ENCODE assay signal across 10 cellular contexts in genomic region chr6:92122746-92123145, GRCh38.
DNase-seq lines count a peak whose midpoint lies in the region; ATAC-seq and TF ChIP-seq lines count a peak whose summit lies in the region.
"Had no signal": no experiment of that assay in that cellular context is flagged by ENCODE, and none has a peak within 500 bp of the region (broad histone marks: within the 10 kb centered on the region; RNA-seq: fewer than 3 reads in every experiment).

No MANE protein-coding gene starts in this region.

- ATAC-seq in HG02852 (IDR thresholded peaks at IDR 0.05; ENCODE audit: unreplicated experiment) (no peak), HG03175 (IDR thresholded peaks at IDR 0.05; ENCODE audit: unreplicated experiment) (no peak)
- ATAC-seq: left cardiac atrium had no signal

- H3K4me3 ChIP-seq in retinal pigment epithelial cell (ENCODE audit: low read length), result no peak overlapping the region

- TF ChIP-seq CTCF in retinal pigment epithelial cell (conservative IDR thresholded peaks at IDR 0.05; ENCODE audit: low read depth, low read length), result peak; percentile 63

- peak; percentile 47 for DNase-seq in NCI-H345 (lab: John Stamatoyannopoulos, UW)
- DNase-seq in NCI-H345 treated with DMSO at 0.1 percent for 48 hours (lab: John Stamatoyannopoulos, UW; ENCODE audit: unreplicated experiment), result no peak
- peak; percentile 4 for DNase-seq in NCI-H2196 (lab: John Stamatoyannopoulos, UW; ENCODE audit: unreplicated experiment)
- peak; percentile 35 to 56 for DNase-seq in dermis microvascular lymphatic vessel endothelial cell (ENCODE audit: low read depth in 2 of 2)
- no peak for DNase-seq in retinal pigment epithelial cell (ENCODE audit: low read depth)
- no peak for DNase-seq in A172 (ENCODE audit: low spot score)
- DNase-seq: activated CD4-positive, CD25-positive, alpha-beta regulatory T cell; left cardiac atrium had no signal

Comparison
In these comparisons a context has a peak if more than half of its experiments do, and no peak if none do; other contexts are left out.
1. DNase-seq: peak in NCI-H345 (single experiment), NCI-H2196 (single experiment) and dermis microvascular lymphatic vessel endothelial cell (2 of 2); none in NCI-H345 treated with DMSO at 0.1 percent for 48 hours (single experiment), retinal pigment epithelial cell (single experiment) and A172 (single experiment).